Comparison of ENCODE assay signal across 1 cellular context in genomic region chr4:54228064-54228527, GRCh38.
TF ChIP-seq lines count a peak whose summit lies in the region.

No MANE protein-coding gene starts in this region.

TF ChIP-seq in GM12878, 131 proteins besides CTCF, POLR2A, EP300 and RAD21 (continued from another document):
- TF ChIP-seq, protein P1, sequence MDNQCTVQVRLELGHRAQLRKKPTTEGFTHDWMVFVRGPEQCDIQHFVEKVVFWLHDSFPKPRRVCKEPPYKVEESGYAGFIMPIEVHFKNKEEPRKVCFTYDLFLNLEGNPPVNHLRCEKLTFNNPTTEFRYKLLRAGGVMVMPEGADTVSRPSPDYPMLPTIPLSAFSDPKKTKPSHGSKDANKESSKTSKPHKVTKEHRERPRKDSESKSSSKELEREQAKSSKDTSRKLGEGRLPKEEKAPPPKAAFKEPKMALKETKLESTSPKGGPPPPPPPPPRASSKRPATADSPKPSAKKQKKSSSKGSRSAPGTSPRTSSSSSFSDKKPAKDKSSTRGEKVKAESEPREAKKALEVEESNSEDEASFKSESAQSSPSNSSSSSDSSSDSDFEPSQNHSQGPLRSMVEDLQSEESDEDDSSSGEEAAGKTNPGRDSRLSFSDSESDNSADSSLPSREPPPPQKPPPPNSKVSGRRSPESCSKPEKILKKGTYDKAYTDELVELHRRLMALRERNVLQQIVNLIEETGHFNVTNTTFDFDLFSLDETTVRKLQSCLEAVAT (IDR thresholded peaks at IDR 0.05) = 0 out of 2 replicates have a peak, but pooled peaks have one; percentile 22
- TF ChIP-seq RELB (IDR thresholded peaks at IDR 0.05; ENCODE audit: low read depth) (peak; percentile 82), PML (IDR thresholded peaks at IDR 0.05; ENCODE audit: low read length) (no peak), EED (IDR thresholded peaks at IDR 0.05; ENCODE audit: low read depth) (peak; percentile 36; the same call in 1 of the 2 replicates), GATAD2B (conservative IDR thresholded peaks at IDR 0.05; ENCODE audit: low read depth) (0 out of 2 replicates have a peak, but pooled peaks have one; percentile 25), SIN3A (IDR thresholded peaks at IDR 0.05; ENCODE audit: low read depth, low read length) (no peak), USF2 (IDR thresholded peaks at IDR 0.05; ENCODE audit: borderline replicate concordance, low read depth, low read length) (no peak)
